8 cellular contexts compared by ENCODE assay signal in the genomic region with DNA sequence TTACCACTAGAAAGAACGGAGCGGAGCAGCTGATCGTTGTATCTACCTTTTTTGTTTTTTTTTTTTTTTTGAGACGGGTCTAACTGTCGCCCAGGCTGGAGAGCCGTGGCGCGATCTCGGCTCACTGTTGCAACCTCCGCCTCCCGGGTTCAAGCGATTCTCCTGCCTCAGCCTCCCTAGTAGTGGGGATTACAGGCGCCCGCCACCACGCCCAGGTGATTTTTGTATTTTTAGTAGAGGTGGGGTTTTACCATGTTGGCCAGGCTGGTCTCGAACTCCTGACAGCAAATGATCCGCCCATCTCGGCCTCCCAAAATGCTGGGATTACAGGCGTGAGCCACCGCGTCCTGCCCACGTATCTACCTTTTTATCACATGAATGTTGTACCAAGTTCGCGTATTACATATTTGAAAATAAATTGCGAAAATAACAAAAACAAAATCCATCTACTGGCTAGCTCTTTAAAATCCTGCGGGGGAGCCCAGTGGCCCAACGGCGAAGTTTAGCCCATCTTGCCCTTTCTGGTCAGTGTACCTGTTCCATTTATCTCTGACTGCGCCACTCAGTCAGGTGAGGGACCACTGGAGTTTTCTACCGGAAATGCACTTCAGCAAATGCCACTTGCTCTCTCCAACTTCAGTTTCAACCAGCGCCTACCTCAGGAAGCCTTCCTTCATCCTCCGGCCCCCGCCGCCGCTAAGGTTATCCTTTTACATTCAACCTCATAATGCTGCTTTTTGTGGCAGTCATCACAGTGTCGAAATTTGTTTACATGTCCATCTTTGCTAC. TPM values are rescaled to one million over a fixed set of nuclear protein-coding genes. Genes with fewer than 3 reads are reported as not detected.
DNase-seq lines count a peak whose midpoint lies in the region; ATAC-seq, FAIRE-seq and TF ChIP-seq lines count a peak whose summit lies in the region.

No MANE protein-coding gene starts in this region.

- peak overlapping the region; percentile 61 for H4K8ac ChIP-seq in mesenchymal stem cell (ENCODE audit: low read length)

- H2AFZ ChIP-seq in mesenchymal stem cell (ENCODE audit: low read depth, low read length), result no peak overlapping the region

- peaks cover 12 to 35% of the 10 kb centered on the region in 2 experiments for H3K36me3 ChIP-seq in mesenchymal stem cell (ENCODE audit: control insufficient read depth in 1 of 2, insufficient read depth in 2 of 2, low read depth in 1 of 2, low read length in 2 of 2)
- H3K36me3 ChIP-seq in suprapubic skin, result peaks cover 8% of the 10 kb centered on the region

- peaks cover 19% of the 10 kb centered on the region for H3K36me3 Mint-ChIP-seq in T-cell

- H3K27me3 Mint-ChIP-seq in T-cell, result no peaks in the 10 kb centered on the region

- peak overlapping the region; percentile 99 to 100 for H3K27ac ChIP-seq in A549
- peak overlapping the region; percentile 97 for H3K27ac ChIP-seq in mesenchymal stem cell (ENCODE audit: low read length, poor library complexity, severe bottlenecking)
- peak overlapping the region; percentile 99 for H3K27ac ChIP-seq in suprapubic skin

- H2BK5ac ChIP-seq in mesenchymal stem cell (ENCODE audit: low read depth, low read length, poor library complexity, severe bottlenecking), result no peak overlapping the region

- peak overlapping the region; percentile 92 for H2BK15ac ChIP-seq in mesenchymal stem cell (ENCODE audit: low read depth, poor library complexity, severe bottlenecking)

- no peak for FAIRE-seq in A549 (lab: Jason Lieb, UNC)

- H3K4me1 ChIP-seq in A549 (peaks cover 19% of the 10 kb centered on the region), mesenchymal stem cell (ENCODE audit: control insufficient read depth, insufficient read depth, low read depth, low read length) (peaks cover 11% of the 10 kb centered on the region), suprapubic skin (peaks cover 28% of the 10 kb centered on the region)

- DNase-seq in A549 (ENCODE audit: low read depth in 1 of 2, low spot score in 1 of 2), result peak in 1 of 2 experiments; percentile 14
- peak in 10 of 34 experiments; percentile 2 to 48 (median 24) for DNase-seq in T-cell
- DNase-seq in choroid plexus epithelial cell (ENCODE audit: low read depth), result peak; percentile 30
- no peak for DNase-seq in mesenchymal stem cell
- no peak for DNase-seq in suprapubic skin (ENCODE audit: low spot score in 2 of 2)

- whole genome bisulfite sequencing in A549 (ENCODE audit: missing lambda C conversion rate), result 65% methylated on average over 36 of the region's 36 CpGs
- 70% methylated on average over 36 of the region's 36 CpGs for WGBS in mesenchymal stem cell
- 62% methylated on average over 36 of the region's 36 CpGs for WGBS in suprapubic skin

- H2AK5ac ChIP-seq in mesenchymal stem cell (ENCODE audit: low read length, severe bottlenecking), result peak overlapping the region; percentile 26

- H3K4me3 Mint-ChIP-seq in T-cell, result peak overlapping the region; percentile 83 to 92 (median 85)

- TF ChIP-seq POLR2A in A549 (IDR thresholded peaks at IDR 0.05; ENCODE audit: low read length) (no peak), suprapubic skin (IDR thresholded peaks at IDR 0.05) (no peak)

- peak overlapping the region in 1 of 2 experiments; percentile 7 for H2BK12ac ChIP-seq in mesenchymal stem cell (ENCODE audit: low read length in 2 of 2)

- H4K91ac ChIP-seq in mesenchymal stem cell (ENCODE audit: low read length), result peak overlapping the region; percentile 53

- H3K4me1 Mint-ChIP-seq in T-cell, result peaks cover 39 to 46% (median 43%) of the 10 kb centered on the region in 3 donors

- H3K4me3 ChIP-seq in A549, result peak overlapping the region; percentile 98
- peak overlapping the region; percentile 72 for H3K4me3 ChIP-seq in choroid plexus epithelial cell (ENCODE audit: low read depth, low read length)
- peak overlapping the region; percentile 51 to 83 for H3K4me3 ChIP-seq in mesenchymal stem cell (ENCODE audit: insufficient read depth in 1 of 2, low read depth in 1 of 2, low read length in 2 of 2)
- peak overlapping the region; percentile 98 for H3K4me3 ChIP-seq in suprapubic skin

- peak in 1 of 2 experiments; percentile 8; a peak in 2 of 6 replicates for ATAC-seq in A549
- ATAC-seq in GM19023 (IDR thresholded peaks at IDR 0.05; ENCODE audit: unreplicated experiment), result peak; percentile 1
- peak in 1 of 4 experiments; percentile 8 for ATAC-seq in T-cell (replicated peaks in 1 of 4)
- ATAC-seq in HG03460 (IDR thresholded peaks at IDR 0.05; ENCODE audit: unreplicated experiment), result no peak
- ATAC-seq in HG03025 (IDR thresholded peaks at IDR 0.05; ENCODE audit: low FRiP score, unreplicated experiment), result no peak

- H3K4me2 ChIP-seq in A549 (peak overlapping the region; percentile 83), mesenchymal stem cell (ENCODE audit: low read length, poor library complexity, severe bottlenecking) (peak overlapping the region; percentile 78)

- no peak overlapping the region for H3K14ac ChIP-seq in mesenchymal stem cell (ENCODE audit: low read length in 2 of 2)

- H3K4ac ChIP-seq in mesenchymal stem cell (ENCODE audit: low read depth in 1 of 2, low read length in 2 of 2), result peak overlapping the region; percentile 20 to 62

- CTCF ChIA-PET in A549 (lab: Yijun Ruan, JAX) (interaction anchor here (0.6 to 0.8 kb wide), 2 partner anchors 14 to 23 kb away, joined by 3 to 4 read pairs; no protein-coding TSS in a partner anchor), T-cell (lab: Charles Lee) (interaction anchor here in 1 of 2 donors (0.5 to 0.6 kb wide), 2 partner anchors 11 to 14 kb away, joined by 3 read pairs; no protein-coding TSS in a partner anchor)

- POLR2A ChIA-PET in A549 (lab: Yijun Ruan, JAX), result no interaction called here
- POLR2A ChIA-PET in T-cell (lab: Charles Lee), result interaction anchor here (0.6 to 0.7 kb wide), 4 partner anchors 19 to 263 kb away, joined by 3 to 7 read pairs (median 4); a partner anchor contains a TSS

- H3K9me3 Mint-ChIP-seq in T-cell, result no peaks in the 10 kb centered on the region

- H3K9me3 ChIP-seq in A549, result no peaks in the 10 kb centered on the region
- no peaks in the 10 kb centered on the region for H3K9me3 ChIP-seq in mesenchymal stem cell (ENCODE audit: control insufficient read depth, low read length)
- no peaks in the 10 kb centered on the region for H3K9me3 ChIP-seq in suprapubic skin

- TF ChIP-seq CTCF in A549 (IDR thresholded peaks at IDR 0.05) (no peak), choroid plexus epithelial cell (conservative IDR thresholded peaks at IDR 0.05; ENCODE audit: low read depth, low read length) (no peak), suprapubic skin (IDR thresholded peaks at IDR 0.05) (no peak)

- TF ChIP-seq EP300 in A549 (IDR thresholded peaks at IDR 0.05), result no peak
- no peak for TF ChIP-seq EP300 in suprapubic skin (IDR thresholded peaks at IDR 0.05)

- no peak overlapping the region for H3K23ac ChIP-seq in mesenchymal stem cell (ENCODE audit: low read length in 2 of 2)

- no peak for TF ChIP-seq RAD21 in A549 (conservative IDR thresholded peaks at IDR 0.05 in 1 of 2, IDR thresholded peaks at IDR 0.05 in 1 of 2)

- no peak overlapping the region for H2BK120ac ChIP-seq in mesenchymal stem cell (ENCODE audit: low read depth, low read length)

- H3K18ac ChIP-seq in mesenchymal stem cell (ENCODE audit: low read depth in 1 of 2, low read length in 2 of 2), result peak overlapping the region; percentile 81 to 92

- peaks cover 10% of the 10 kb centered on the region for H3K79me1 ChIP-seq in mesenchymal stem cell (replicated peaks; ENCODE audit: low read length, poor library complexity, severe bottlenecking)

- peak overlapping the region; percentile 98 for H3K9ac ChIP-seq in mesenchymal stem cell (ENCODE audit: low read length)

- H3K27me3 ChIP-seq in mesenchymal stem cell (ENCODE audit: control insufficient read depth in 1 of 2, insufficient read depth in 1 of 2, low read length in 2 of 2), result no peaks in the 10 kb centered on the region
- no peaks in the 10 kb centered on the region for H3K27me3 ChIP-seq in suprapubic skin

- peak overlapping the region; percentile 88 to 90 for H3K27ac Mint-ChIP-seq in T-cell

TF ChIP-seq in A549, 52 proteins besides CTCF, POLR2A, EP300 and RAD21:
- TF ChIP-seq FOSB (CRISPR knock-in tag; IDR thresholded peaks at IDR 0.05) (no peak), HOXA7 (CRISPR knock-in tag; IDR thresholded peaks at IDR 0.05) (no peak), BHLHE40 (IDR thresholded peaks at IDR 0.05; ENCODE audit: low read depth, low read length) (no peak), RCOR1 (IDR thresholded peaks at IDR 0.05; ENCODE audit: low read depth, low read length) (no peak)

RNA-seq across cellular contexts. Expression of a gene that starts 1.2 kb away (rescaled TPM):
- polyA plus RNA-seq in A549 (2011; rRNA removed) (91.3 and 114 TPM in 2 replicates), A549 (2017; fragmentation: RNase III; extraction: RNeasy Plus Mini Kit Qiagen cat#74134 plus additional on column Dnase treatment) (88.5 to 107 TPM (median 90.6 TPM) in 3 replicates)
- polyA plus RNA-seq in A549 (2012; cell fraction: cytosol; rRNA removed), result 32.7 and 33.0 TPM in 2 replicates
- polyA plus RNA-seq in A549 (2012; cell fraction: nucleus; rRNA removed), result 8.7 and 11.4 TPM in 2 replicates
- 20.6 and 23.1 TPM in 2 replicates for polyA minus RNA-seq in A549 (2011; rRNA and poly(A)+ RNA removed)
- total RNA-seq in T-cell (10 to 100 TPM; 58.2 to 68.3 (median 64.4) TPM), suprapubic skin (10 to 100 TPM; 41.4 to 71.7 (median 57.7) TPM)
- polyA plus RNA-seq in mesenchymal stem cell (2013, experiment 1 of 2), result 46.4 TPM
- polyA plus RNA-seq in mesenchymal stem cell (2013, experiment 2 of 2), result 48.4 TPM
